Comparison of ENCODE assay signal across 31 cellular contexts in the genomic region with DNA sequence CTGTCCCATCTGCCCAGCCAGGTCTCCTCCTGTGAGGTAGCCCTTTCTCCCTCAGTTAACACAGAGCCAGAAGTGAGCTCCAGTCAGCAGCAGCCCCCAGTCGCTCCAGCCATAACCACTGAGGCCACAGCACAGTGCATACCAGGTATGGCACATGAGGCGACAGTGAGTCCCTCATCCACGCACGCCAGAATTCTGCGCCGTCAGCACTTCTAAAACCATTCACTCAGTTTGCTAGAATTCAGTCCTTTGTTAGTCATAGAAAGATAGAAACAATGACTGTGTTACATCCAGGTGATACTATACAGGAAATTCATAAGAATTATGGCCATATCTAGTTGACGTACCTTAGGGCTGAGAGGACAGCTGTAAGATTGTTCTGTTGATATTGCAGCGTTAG.
"Had no signal": no experiment of that assay in that cellular context is flagged by ENCODE, and none has a peak within 500 bp of the region (broad histone marks: within the 10 kb centered on the region; RNA-seq: fewer than 3 reads in every experiment).

No MANE protein-coding gene starts in this region.

- H3K27ac Mint-ChIP-seq: immature natural killer cell; memory B cell; mesothelial cell of epicardium; nephron progenitor cell; stimulated activated memory B cell treated with anti-CD40 and anti-IgM and Interleukin-4, amounts not matched to agents 10 μg/mL and 1 μg/mL and 100 μg/mL, for 72 hours; stimulated activated naive CD8-positive, alpha-beta T cell treated with anti-CD3 and anti-CD28 coated beads, Interleukin-15, Interleukin-2, amounts not matched to agents 100 ng/mL and 50 ng/mL, for 24 hours had no signal

- H3K9me3 Mint-ChIP-seq: immature natural killer cell; memory B cell; naive B cell; nephron progenitor cell; stimulated activated memory B cell treated with anti-CD40 and anti-IgM and Interleukin-4, amounts not matched to agents 10 μg/mL and 1 μg/mL and 100 μg/mL, for 72 hours; stimulated activated naive CD8-positive, alpha-beta T cell treated with anti-CD3 and anti-CD28 coated beads, Interleukin-15, Interleukin-2, amounts not matched to agents 100 ng/mL and 50 ng/mL, for 24 hours had no signal

- H3K4me1 Mint-ChIP-seq: immature natural killer cell had no signal

- DNase-seq: dermis blood vessel endothelial cell; effector memory CD4-positive, alpha-beta T cell; erythroblast; esophagus squamous epithelium; foreskin melanocyte; hypothalamus; immature natural killer cell; islet precursor cell; kidney glomerular epithelial cell; left ventricle myocardium superior; lower lobe of right lung; mucosa of descending colon; naive B cell; nephron progenitor cell; occipital lobe; ovary; psoas muscle; right cardiac atrium; spleen; stimulated activated CD4-positive, alpha-beta T cell treated with anti-CD3 and anti-CD28 coated beads, Interleukin-4, amount 100 ng/mL, for 4 hours; upper lobe of left lung had no signal

- H3K9me3 ChIP-seq: esophagus squamous epithelium, lower lobe of right lung, mucosa of descending colon, ovary, psoas muscle, spleen, thoracic aorta, tibial nerve, upper lobe of left lung had no signal

- ATAC-seq: left ventricle myocardium superior; lower lobe of right lung; mucosa of descending colon; psoas muscle; right cardiac atrium; stimulated activated memory B cell treated with anti-CD40 and anti-IgM and Interleukin-4, amounts not matched to agents 10 μg/mL and 1 μg/mL and 100 μg/mL, for 72 hours had no signal

- FAIRE-seq: endometrium, urothelium cell line had no signal

- H3K27me3 Mint-ChIP-seq: memory B cell; naive B cell; stimulated activated memory B cell treated with anti-CD40 and anti-IgM and Interleukin-4, amounts not matched to agents 10 μg/mL and 1 μg/mL and 100 μg/mL, for 72 hours; stimulated activated naive CD8-positive, alpha-beta T cell treated with anti-CD3 and anti-CD28 coated beads, Interleukin-15, Interleukin-2, amounts not matched to agents 100 ng/mL and 50 ng/mL, for 24 hours had no signal

- H3K4me3 Mint-ChIP-seq: immature natural killer cell; memory B cell; mesothelial cell of epicardium; naive B cell; nephron progenitor cell; stimulated activated memory B cell treated with anti-CD40 and anti-IgM and Interleukin-4, amounts not matched to agents 10 μg/mL and 1 μg/mL and 100 μg/mL, for 72 hours; stimulated activated naive CD8-positive, alpha-beta T cell treated with anti-CD3 and anti-CD28 coated beads, Interleukin-15, Interleukin-2, amounts not matched to agents 100 ng/mL and 50 ng/mL, for 24 hours had no signal

- H3K36me3 ChIP-seq: ovary had no signal

- H3K4me3 ChIP-seq: coronary artery, esophagus squamous epithelium, lower lobe of right lung, mucosa of descending colon, ovary, psoas muscle, skin epidermis, spleen, thoracic aorta, tibial nerve, upper lobe of left lung had no signal

- H3K27me3 ChIP-seq: esophagus squamous epithelium, ovary, spleen, tibial nerve, upper lobe of left lung had no signal

- H3K4me1 ChIP-seq: lower lobe of right lung, psoas muscle, spleen, upper lobe of left lung had no signal

- H3K27ac ChIP-seq: coronary artery, esophagus squamous epithelium, lower lobe of right lung, ovary, psoas muscle, skin epidermis, spleen, thoracic aorta, tibial nerve, upper lobe of left lung had no signal
